31 cellular contexts compared by ENCODE assay signal in the genomic region with DNA sequence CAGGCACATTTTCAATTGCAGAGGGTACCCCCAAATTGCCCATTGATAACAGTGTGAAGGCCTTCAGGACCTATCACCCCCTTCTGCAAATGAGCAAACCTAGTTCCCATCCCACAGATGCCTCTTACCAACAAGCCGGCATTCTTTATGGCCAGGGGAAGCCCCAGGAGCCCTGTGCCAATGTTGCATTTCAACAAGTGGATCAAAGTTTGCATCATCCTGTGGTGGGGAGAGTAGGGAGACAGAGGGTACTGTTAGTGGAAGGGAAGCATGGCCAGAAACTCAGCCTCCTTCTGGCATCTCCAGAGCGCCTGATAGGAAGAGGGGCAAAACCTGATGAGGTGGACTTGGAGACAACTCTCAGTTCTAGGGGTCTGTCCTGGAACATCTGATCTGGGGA. TPM values are rescaled to one million over a fixed set of nuclear protein-coding genes. Genes with fewer than 3 reads are reported as not detected.
DNase-seq lines count a peak whose midpoint lies in the region; ATAC-seq and TF ChIP-seq lines count a peak whose summit lies in the region.
"Had no signal": no experiment of that assay in that cellular context is flagged by ENCODE, and none has a peak within 500 bp of the region (broad histone marks: within the 10 kb centered on the region; RNA-seq: fewer than 3 reads in every experiment).

No MANE protein-coding gene starts in this region.

- CTCF ChIA-PET in WTC11 (lab: Charles Lee) = interaction anchor here (0.5 to 1.2 kb wide), 34 partner anchors 10 to 398 kb away, joined by 3 to 19 read pairs (median 4); partner anchors contain the start of genes CCDC69, GM2A and SLC36A1

- H3K27me3 ChIP-seq in GM23338 (ENCODE audit: insufficient read depth) (no peaks in the 10 kb centered on the region), mesenchymal stem cell (ENCODE audit: control insufficient read depth in 1 of 2, insufficient read depth in 1 of 2, low read length in 2 of 2) (peaks cover 14 to 52% of the 10 kb centered on the region in 2 experiments)
- H3K27me3 ChIP-seq: adrenal gland, BLaER1, brain microvascular endothelial cell, ovary, right atrium auricular region had no signal

- no peak overlapping the region for H2BK5ac ChIP-seq in mesenchymal stem cell (ENCODE audit: low read depth, low read length, poor library complexity, severe bottlenecking)

- no peaks in the 10 kb centered on the region for H3K9me3 Mint-ChIP-seq in GM23338
- H3K9me3 Mint-ChIP-seq in WTC11 = no peaks in the 10 kb centered on the region
- H3K9me3 Mint-ChIP-seq: activated T-cell treated with anti-CD3 and anti-CD28 coated beads, Interleukin-2, amount 50 U/mL, for 4 hours; H9; nephron had no signal

- H4K20me1 ChIP-seq in GM23338 (replicated peaks; ENCODE audit: insufficient read depth) = no peaks in the 10 kb centered on the region
- H4K20me1 ChIP-seq: BLaER1 had no signal

- H3K36me3 Mint-ChIP-seq in GM23338 (ENCODE audit: low read depth) (no peaks in the 10 kb centered on the region), WTC11 (no peaks in the 10 kb centered on the region)

- peak overlapping the region; percentile 81 for H2AFZ ChIP-seq in GM23338
- no peak overlapping the region for H2AFZ ChIP-seq in mesenchymal stem cell (ENCODE audit: low read depth, low read length)

- H3K9me3 ChIP-seq in mesenchymal stem cell (ENCODE audit: control insufficient read depth, low read length) = no peaks in the 10 kb centered on the region
- H3K9me3 ChIP-seq: adrenal gland, BLaER1, heart left ventricle, lower lobe of right lung, ovary, right atrium auricular region, transverse colon had no signal

- no peak overlapping the region for H3K4me2 ChIP-seq in GM23338
- H3K4me2 ChIP-seq in mesenchymal stem cell (ENCODE audit: low read length, poor library complexity, severe bottlenecking) = no peak overlapping the region
- H3K4me2 ChIP-seq: BLaER1 had no signal

- H3K27ac ChIP-seq in GM23338 (ENCODE audit: low read depth) (no peak overlapping the region), mesenchymal stem cell (ENCODE audit: low read length, poor library complexity, severe bottlenecking) (no peak overlapping the region)
- H3K27ac ChIP-seq: adrenal gland, BLaER1, brain microvascular endothelial cell, heart left ventricle, lower lobe of right lung, ovary, right atrium auricular region, transverse colon had no signal

- no peaks in the 10 kb centered on the region for H3K79me2 ChIP-seq in GM23338 (replicated peaks; ENCODE audit: insufficient read depth)

- H2AK5ac ChIP-seq in mesenchymal stem cell (ENCODE audit: low read length, severe bottlenecking) = no peak overlapping the region

- H3K4me3 Mint-ChIP-seq in GM23338 = no peak overlapping the region
- H3K4me3 Mint-ChIP-seq in WTC11 = no peak overlapping the region
- H3K4me3 Mint-ChIP-seq: activated T-cell treated with anti-CD3 and anti-CD28 coated beads, Interleukin-2, amount 50 U/mL, for 4 hours; H9; nephron; T-helper 17 cell had no signal

- TF ChIP-seq CTCF in GM23338 (conservative IDR thresholded peaks at IDR 0.05; ENCODE audit: low read depth in 2 of 2) = no peak
- TF ChIP-seq CTCF in WTC11 (IDR thresholded peaks at IDR 0.05) = no peak

- WGBS in mesenchymal stem cell = 88% methylated on average over 1 of the region's 2 CpGs

- no peak overlapping the region for H2BK15ac ChIP-seq in mesenchymal stem cell (ENCODE audit: low read depth, poor library complexity, severe bottlenecking)

- no peaks in the 10 kb centered on the region for H3K36me3 ChIP-seq in GM23338 (ENCODE audit: insufficient read depth)
- H3K36me3 ChIP-seq in mesenchymal stem cell (ENCODE audit: control insufficient read depth in 1 of 2, insufficient read depth in 2 of 2, low read depth in 1 of 2, low read length in 2 of 2) = no peaks in the 10 kb centered on the region
- H3K36me3 ChIP-seq: adrenal gland, BLaER1, brain microvascular endothelial cell, heart left ventricle, lower lobe of right lung, ovary, right atrium auricular region, transverse colon had no signal

- H3K27ac Mint-ChIP-seq in GM23338 (no peak overlapping the region), WTC11 (no peak overlapping the region)
- H3K27ac Mint-ChIP-seq: H9, nephron, T-helper 17 cell had no signal

- H4K8ac ChIP-seq in mesenchymal stem cell (ENCODE audit: low read length) = no peak overlapping the region

- no peaks in the 10 kb centered on the region; the same call in 1 of the 2 replicates for H3K4me1 ChIP-seq in GM23338 (ENCODE audit: insufficient read depth)
- no peaks in the 10 kb centered on the region for H3K4me1 ChIP-seq in mesenchymal stem cell (ENCODE audit: control insufficient read depth, insufficient read depth, low read depth, low read length)
- H3K4me1 ChIP-seq: adrenal gland, BLaER1, right atrium auricular region, transverse colon had no signal

- no peak overlapping the region for H2BK12ac ChIP-seq in mesenchymal stem cell (ENCODE audit: low read length in 2 of 2)

- H3K9me2 ChIP-seq in GM23338 (ENCODE audit: insufficient read depth) = no peaks in the 10 kb centered on the region

- no peak overlapping the region for H3K4me3 ChIP-seq in GM23338
- no peak overlapping the region for H3K4me3 ChIP-seq in mesenchymal stem cell (ENCODE audit: insufficient read depth in 1 of 2, low read depth in 1 of 2, low read length in 2 of 2)
- H3K4me3 ChIP-seq: adrenal gland, BLaER1, heart left ventricle, lower lobe of right lung, ovary, right atrium auricular region, transverse colon had no signal

- peaks cover 11% of the 10 kb centered on the region for H3K4me1 Mint-ChIP-seq in GM23338
- peaks cover 9% of the 10 kb centered on the region for H3K4me1 Mint-ChIP-seq in WTC11

- H3K9ac ChIP-seq in mesenchymal stem cell (ENCODE audit: low read length) = no peak overlapping the region
- H3K9ac ChIP-seq: BLaER1 had no signal

- H3K23ac ChIP-seq in mesenchymal stem cell (ENCODE audit: low read length in 2 of 2) = no peak overlapping the region

- H3K79me1 ChIP-seq in mesenchymal stem cell (replicated peaks; ENCODE audit: low read length, poor library complexity, severe bottlenecking) = no peaks in the 10 kb centered on the region

- H4K91ac ChIP-seq in mesenchymal stem cell (ENCODE audit: low read length) = no peak overlapping the region

- no peak overlapping the region for H2BK120ac ChIP-seq in mesenchymal stem cell (ENCODE audit: low read depth, low read length)

- H3K18ac ChIP-seq in mesenchymal stem cell (ENCODE audit: low read depth in 1 of 2, low read length in 2 of 2) = no peak overlapping the region

- H3F3A ChIP-seq in GM23338 (replicated peaks; ENCODE audit: low read depth) = no peaks in the 10 kb centered on the region

- DNase-seq in GM23338 (ENCODE audit: low spot score) = no peak
- peak; percentile 37 for DNase-seq in NOMO-1 treated with DMSO at 0.1 percent for 48 hours (lab: John Stamatoyannopoulos, UW; ENCODE audit: unreplicated experiment)
- DNase-seq in WTC11 (ENCODE audit: low spot score) = no peak
- DNase-seq in mesenchymal stem cell = peak; percentile 16
- no peak for DNase-seq in activated T-cell treated with anti-CD3 and anti-CD28 coated beads, Interleukin-2, amount 50 U/mL, for 1 hour
- DNase-seq: ACHN; activated CD4-positive, alpha-beta T cell treated with anti-CD3 and anti-CD28 coated beads for 4 hours; activated naive CD4-positive, alpha-beta T cell; activated T-cell treated with anti-CD3 and anti-CD28 coated beads, Interleukin-2, amount 50 U/mL, for 4 hours; effector CD8-positive, alpha-beta T cell; KG1; lower lobe of right lung; MM.1S; NCI-H1694; NCI-H2171; ovary; stimulated activated CD4-positive, alpha-beta T cell treated with anti-CD3 and anti-CD28 coated beads, Interleukin-4, amount 100 ng/mL, for 1 hour; T-helper 17 cell; transverse colon had no signal

- no peak overlapping the region for H3K14ac ChIP-seq in mesenchymal stem cell (ENCODE audit: low read length in 2 of 2)

- no peak overlapping the region for H3K4ac ChIP-seq in mesenchymal stem cell (ENCODE audit: low read depth in 1 of 2, low read length in 2 of 2)

- ATAC-seq in GM23338 = no peak
- ATAC-seq in WTC11 = no peak
- ATAC-seq in GM18505 (IDR thresholded peaks at IDR 0.05; ENCODE audit: unreplicated experiment) = no peak
- ATAC-seq in HG03175 (IDR thresholded peaks at IDR 0.05; ENCODE audit: unreplicated experiment) = no peak
- ATAC-seq: T-helper 17 cell had no signal

- POLR2A ChIA-PET in WTC11 (lab: Charles Lee) = no interaction called here

- peaks cover 6% of the 10 kb centered on the region for H3K27me3 Mint-ChIP-seq in GM23338 (ENCODE audit: insufficient read depth, low read depth, poor library complexity)
- H3K27me3 Mint-ChIP-seq in WTC11 (ENCODE audit: low read depth) = no peaks in the 10 kb centered on the region; the same call in 1 of the 2 replicates

- TF ChIP-seq POLR2A in GM18505 (IDR thresholded peaks at IDR 0.05; ENCODE audit: borderline replicate concordance, extremely low read depth, insufficient read depth, insufficient read length) = no peak

TF ChIP-seq in GM23338, 12 proteins besides CTCF, POLR2A, EP300 and RAD21 (continues in another document):
- TF ChIP-seq POLR2AphosphoS5 (IDR thresholded peaks at IDR 0.05; ENCODE audit: low read depth) = no peak
- no peak for TF ChIP-seq EZH2phosphoT487 (IDR thresholded peaks at IDR 0.05; ENCODE audit: unreplicated experiment)
- no peak for TF ChIP-seq ZNF114 (CRISPR knock-in tag; IDR thresholded peaks at IDR 0.05)

TF ChIP-seq in WTC11, 78 proteins besides CTCF, POLR2A, EP300 and RAD21:
- TF ChIP-seq NR1H2 (CRISPR knock-in tag; IDR thresholded peaks at IDR 0.05) = no peak
- TF ChIP-seq, protein P1, sequence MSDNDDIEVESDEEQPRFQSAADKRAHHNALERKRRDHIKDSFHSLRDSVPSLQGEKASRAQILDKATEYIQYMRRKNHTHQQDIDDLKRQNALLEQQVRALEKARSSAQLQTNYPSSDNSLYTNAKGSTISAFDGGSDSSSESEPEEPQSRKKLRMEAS (CRISPR knock-in tag; IDR thresholded peaks at IDR 0.05) = 0 out of 2 replicates have a peak, but pooled peaks have one; percentile 11

RNA-seq across cellular contexts. Expression of gene SLC36A3, which starts 5.1 kb away (rescaled TPM):
- not detected in 2 replicates for total RNA-seq in GM23338 (2014; rRNA removed; shearing (Covaris generic))
- not detected in 2 replicates for polyA plus RNA-seq in GM23338 (2016; fragmentation: Nextera tagmentation; extraction: Ambion mirVana)
- total RNA-seq in WTC11 (2021) = not detected in 3 replicates
- polyA plus RNA-seq in mesenchymal stem cell (2013, experiment 1 of 2) = not detected
- not detected for polyA plus RNA-seq in mesenchymal stem cell (2013, experiment 2 of 2)
- total RNA-seq: activated CD8-positive, alpha-beta memory T cell treated with anti-CD3 and anti-CD28 coated beads for 36 hours; activated T-cell treated with anti-CD3 and anti-CD28 coated beads, Interleukin-2, amount 50 U/mL, for 4 hours; adrenal gland; epithelial cell of proximal tubule; H9; heart left ventricle; lower lobe of right lung; mucosa of gallbladder; ovary; right atrium auricular region; T-helper 17 cell; transverse colon had no signal
- polyA plus RNA-seq: adrenal gland, heart left ventricle, ovary had no signal

RNA-seq across cellular contexts. Expression of gene GM2A, which starts 45.5 kb away (rescaled TPM):
- 26.3 and 27.8 TPM in 2 replicates for total RNA-seq in GM23338 (2014; rRNA removed; shearing (Covaris generic))
- 9.0 and 9.8 TPM in 2 replicates for polyA plus RNA-seq in GM23338 (2016; fragmentation: Nextera tagmentation; extraction: Ambion mirVana)
- 33.1 to 36.2 TPM (median 33.2 TPM) in 3 replicates for total RNA-seq in WTC11 (2021)
- polyA plus RNA-seq in mesenchymal stem cell (2013, experiment 1 of 2) = 38.8 TPM
- polyA plus RNA-seq in mesenchymal stem cell (2013, experiment 2 of 2) = 39.5 TPM

RNA-seq across cellular contexts. Expression of gene SLC36A2, which starts 48.9 kb away (rescaled TPM):
- not detected in 2 replicates for total RNA-seq in GM23338 (2014; rRNA removed; shearing (Covaris generic))
- polyA plus RNA-seq in GM23338 (2016; fragmentation: Nextera tagmentation; extraction: Ambion mirVana) = 0.08 TPM in 1 of 2 replicates, not detected in the other
- not detected in 3 replicates for total RNA-seq in WTC11 (2021)
- 0.01 TPM for polyA plus RNA-seq in mesenchymal stem cell (2013, experiment 1 of 2)
- polyA plus RNA-seq in mesenchymal stem cell (2013, experiment 2 of 2) = not detected
- total RNA-seq: activated CD8-positive, alpha-beta memory T cell treated with anti-CD3 and anti-CD28 coated beads for 36 hours; activated T-cell treated with anti-CD3 and anti-CD28 coated beads, Interleukin-2, amount 50 U/mL, for 4 hours; adrenal gland; epithelial cell of proximal tubule; lower lobe of right lung; ovary; right atrium auricular region; T-helper 17 cell; transverse colon had no signal
- polyA plus RNA-seq: ovary had no signal

Comparison
In these comparisons a context has a peak if more than half of its experiments do, and no peak if none do; other contexts are left out.
1. DNase-seq: peak in NOMO-1 treated with DMSO at 0.1 percent for 48 hours (single experiment) and mesenchymal stem cell (single experiment); none in GM23338 (single experiment), WTC11 (single experiment) and activated T-cell treated with anti-CD3 and anti-CD28 coated beads, Interleukin-2, amount 50 U/mL, for 1 hour (single experiment).